21 cellular contexts compared by ENCODE assay signal in the genomic region with DNA sequence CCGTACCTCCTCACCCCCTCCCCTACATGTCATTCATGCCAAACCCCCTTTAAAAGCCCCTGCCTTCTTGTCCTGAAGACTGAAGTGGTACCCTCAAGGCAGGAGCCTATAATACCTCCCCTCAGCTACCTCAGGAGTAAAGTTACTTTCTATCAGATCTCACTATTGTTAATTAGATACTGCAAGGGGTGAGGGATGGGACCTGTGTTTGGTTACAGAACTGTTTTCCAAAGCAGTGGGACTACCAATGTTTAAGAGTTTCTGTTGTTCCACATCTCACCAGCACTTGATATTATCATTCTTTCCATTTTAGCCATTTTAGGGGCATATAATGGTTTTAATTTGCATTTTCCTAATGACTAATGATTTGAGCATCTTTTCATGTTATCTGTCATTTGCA.
DNase-seq lines count a peak whose midpoint lies in the region; ATAC-seq and TF ChIP-seq lines count a peak whose summit lies in the region.
"Had no signal": no experiment of that assay in that cellular context is flagged by ENCODE, and none has a peak within 500 bp of the region (broad histone marks: within the 10 kb centered on the region; RNA-seq: fewer than 3 reads in every experiment).

No MANE protein-coding gene starts in this region.

- CTCF ChIA-PET in RWPE1 (lab: Yijun Ruan, JAX) = no interaction called here
- CTCF ChIA-PET in WTC11 (lab: Charles Lee) = no interaction called here

- H3K27ac Mint-ChIP-seq in stimulated activated naive CD8-positive, alpha-beta T cell treated with anti-CD3 and anti-CD28 coated beads, Interleukin-15, amount 100 ng/mL, for 72 hours = no peak overlapping the region
- peak overlapping the region; percentile 86 for H3K27ac Mint-ChIP-seq in activated naive CD8-positive, alpha-beta T cell treated with anti-CD3 and anti-CD28 coated beads, Interleukin-2, amount 50 U/mL, for 24 hours
- H3K27ac Mint-ChIP-seq in WTC11 = no peak overlapping the region
- H3K27ac Mint-ChIP-seq: B cell; CD4-positive, alpha-beta T cell; CD8-positive, alpha-beta memory T cell; HFFc6 had no signal

- H3K27me3 Mint-ChIP-seq in stimulated activated naive CD8-positive, alpha-beta T cell treated with anti-CD3 and anti-CD28 coated beads, Interleukin-15, amount 100 ng/mL, for 72 hours = no peaks in the 10 kb centered on the region
- H3K27me3 Mint-ChIP-seq in activated naive CD8-positive, alpha-beta T cell treated with anti-CD3 and anti-CD28 coated beads, Interleukin-2, amount 50 U/mL, for 24 hours = no peaks in the 10 kb centered on the region
- no peaks in the 10 kb centered on the region for H3K27me3 Mint-ChIP-seq in WTC11 (ENCODE audit: low read depth)
- H3K27me3 Mint-ChIP-seq: B cell; CD4-positive, alpha-beta T cell; CD8-positive, alpha-beta memory T cell had no signal

- H3K4me3 Mint-ChIP-seq in stimulated activated naive CD8-positive, alpha-beta T cell treated with anti-CD3 and anti-CD28 coated beads, Interleukin-15, amount 100 ng/mL, for 72 hours = no peak overlapping the region
- H3K4me3 Mint-ChIP-seq in activated naive CD8-positive, alpha-beta T cell treated with anti-CD3 and anti-CD28 coated beads, Interleukin-2, amount 50 U/mL, for 24 hours = peak overlapping the region; percentile 13
- no peak overlapping the region for H3K4me3 Mint-ChIP-seq in WTC11
- H3K4me3 Mint-ChIP-seq: B cell; CD4-positive, alpha-beta T cell; CD8-positive, alpha-beta memory T cell; HFFc6 had no signal

- H3K27ac ChIP-seq in RWPE1 = no peak overlapping the region
- H3K27ac ChIP-seq: 22Rv1, BLaER1, C4-2B had no signal

- POLR2A ChIA-PET in RWPE1 (lab: Yijun Ruan, JAX; ENCODE audit: low non-redundant PET) = no interaction called here
- POLR2A ChIA-PET in WTC11 (lab: Charles Lee) = no interaction called here

- no peak for DNase-seq in activated CD4-positive, CD25-positive, alpha-beta regulatory T cell treated with anti-CD3 and anti-CD28 coated beads, Interleukin-2, amount 50 U/mL, for 72 hours
- no peak for DNase-seq in stimulated activated naive CD8-positive, alpha-beta T cell treated with anti-CD3 and anti-CD28 coated beads, Interleukin-15, Interleukin-2, amounts not matched to agents 100 U/mL and 50 U/mL, for 24 hours
- no peak for DNase-seq in stimulated activated naive CD8-positive, alpha-beta T cell treated with anti-CD3 and anti-CD28 coated beads, Interleukin-15, amount 100 ng/mL, for 72 hours
- DNase-seq in activated naive CD8-positive, alpha-beta T cell treated with anti-CD3 and anti-CD28 coated beads, Interleukin-2, amount 50 U/mL, for 24 hours = no peak
- DNase-seq in CD1c-positive myeloid dendritic cell (ENCODE audit: extremely low spot score) = no peak
- DNase-seq in RWPE1 (ENCODE audit: low spot score) = no peak
- DNase-seq in WTC11 (ENCODE audit: low spot score) = no peak
- DNase-seq: CD4-positive, alpha-beta T cell; CD8-positive, alpha-beta memory T cell; DMS 273 treated with DMSO at 0.1 percent for 48 hours; DMS79; EL; GDM1; GOT3; HFFc6 had no signal

- TF ChIP-seq CTCF in RWPE1 (conservative IDR thresholded peaks at IDR 0.05; ENCODE audit: low read depth) = no peak
- TF ChIP-seq CTCF in WTC11 (IDR thresholded peaks at IDR 0.05) = no peak

- H3K9me3 Mint-ChIP-seq in stimulated activated naive CD8-positive, alpha-beta T cell treated with anti-CD3 and anti-CD28 coated beads, Interleukin-15, amount 100 ng/mL, for 72 hours = peaks cover 12 to 19% of the 10 kb centered on the region in 2 donors
- peaks cover 25% of the 10 kb centered on the region for H3K9me3 Mint-ChIP-seq in activated naive CD8-positive, alpha-beta T cell treated with anti-CD3 and anti-CD28 coated beads, Interleukin-2, amount 50 U/mL, for 24 hours
- peaks cover 25% of the 10 kb centered on the region for H3K9me3 Mint-ChIP-seq in WTC11

- peaks cover 21% of the 10 kb centered on the region for H3K36me3 Mint-ChIP-seq in activated naive CD8-positive, alpha-beta T cell treated with anti-CD3 and anti-CD28 coated beads, Interleukin-2, amount 50 U/mL, for 24 hours (ENCODE audit: low read depth)
- H3K36me3 Mint-ChIP-seq in WTC11 = peaks cover 14% of the 10 kb centered on the region

- peaks cover 8% of the 10 kb centered on the region for H3K4me1 Mint-ChIP-seq in stimulated activated naive CD8-positive, alpha-beta T cell treated with anti-CD3 and anti-CD28 coated beads, Interleukin-15, amount 100 ng/mL, for 72 hours
- H3K4me1 Mint-ChIP-seq in activated naive CD8-positive, alpha-beta T cell treated with anti-CD3 and anti-CD28 coated beads, Interleukin-2, amount 50 U/mL, for 24 hours = peaks cover 34% of the 10 kb centered on the region
- peaks cover 17% of the 10 kb centered on the region for H3K4me1 Mint-ChIP-seq in WTC11
- H3K4me1 Mint-ChIP-seq: B cell; CD8-positive, alpha-beta memory T cell had no signal

- peak; percentile 35 to 77 for ATAC-seq in activated CD4-positive, CD25-positive, alpha-beta regulatory T cell treated with anti-CD3 and anti-CD28 coated beads, Interleukin-2, amount 50 U/mL, for 24 hours
- peak; percentile 82 for ATAC-seq in stimulated activated naive CD8-positive, alpha-beta T cell treated with anti-CD3 and anti-CD28 coated beads, Interleukin-15, Interleukin-2, amounts not matched to agents 100 U/mL and 50 U/mL, for 24 hours
- ATAC-seq in stimulated activated naive CD8-positive, alpha-beta T cell treated with anti-CD3 and anti-CD28 coated beads, Interleukin-15, amount 100 ng/mL, for 72 hours = no peak
- peak; percentile 91 for ATAC-seq in activated naive CD8-positive, alpha-beta T cell treated with anti-CD3 and anti-CD28 coated beads, Interleukin-2, amount 50 U/mL, for 24 hours
- no peak for ATAC-seq in WTC11
- ATAC-seq: GM12878 had no signal

TF ChIP-seq in WTC11, 78 proteins besides CTCF, POLR2A, EP300 and RAD21 (continues in another document):
- TF ChIP-seq GABPB1 (CRISPR knock-in tag; IDR thresholded peaks at IDR 0.05) (no peak), ERG (CRISPR knock-in tag; IDR thresholded peaks at IDR 0.05) (no peak), NFYB (CRISPR knock-in tag; conservative IDR thresholded peaks at IDR 0.05; ENCODE audit: low read depth) (no peak), JUN (CRISPR knock-in tag; IDR thresholded peaks at IDR 0.05) (no peak), AFF4 (CRISPR knock-in tag; IDR thresholded peaks at IDR 0.05; ENCODE audit: borderline replicate concordance) (no peak), ESRRA (CRISPR knock-in tag; IDR thresholded peaks at IDR 0.05; ENCODE audit: borderline replicate concordance) (no peak)
- TF ChIP-seq, protein P1, sequence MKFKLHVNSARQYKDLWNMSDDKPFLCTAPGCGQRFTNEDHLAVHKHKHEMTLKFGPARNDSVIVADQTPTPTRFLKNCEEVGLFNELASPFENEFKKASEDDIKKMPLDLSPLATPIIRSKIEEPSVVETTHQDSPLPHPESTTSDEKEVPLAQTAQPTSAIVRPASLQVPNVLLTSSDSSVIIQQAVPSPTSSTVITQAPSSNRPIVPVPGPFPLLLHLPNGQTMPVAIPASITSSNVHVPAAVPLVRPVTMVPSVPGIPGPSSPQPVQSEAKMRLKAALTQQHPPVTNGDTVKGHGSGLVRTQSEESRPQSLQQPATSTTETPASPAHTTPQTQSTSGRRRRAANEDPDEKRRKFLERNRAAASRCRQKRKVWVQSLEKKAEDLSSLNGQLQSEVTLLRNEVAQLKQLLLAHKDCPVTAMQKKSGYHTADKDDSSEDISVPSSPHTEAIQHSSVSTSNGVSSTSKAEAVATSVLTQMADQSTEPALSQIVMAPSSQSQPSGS (CRISPR knock-in tag; IDR thresholded peaks at IDR 0.05; ENCODE audit: borderline replicate concordance, low read depth) = no peak
- TF ChIP-seq, protein P2, sequence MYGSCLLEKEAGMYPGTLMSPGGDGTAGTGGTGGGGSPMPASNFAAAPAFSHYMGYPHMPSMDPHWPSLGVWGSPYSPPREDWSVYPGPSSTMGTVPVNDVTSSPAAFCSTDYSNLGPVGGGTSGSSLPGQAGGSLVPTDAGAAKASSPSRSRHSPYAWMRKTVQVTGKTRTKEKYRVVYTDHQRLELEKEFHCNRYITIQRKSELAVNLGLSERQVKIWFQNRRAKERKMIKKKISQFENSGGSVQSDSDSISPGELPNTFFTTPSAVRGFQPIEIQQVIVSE (CRISPR knock-in tag; IDR thresholded peaks at IDR 0.05; ENCODE audit: borderline replicate concordance) = no peak

Comparison
In these comparisons a context has a peak if more than half of its experiments do, and no peak if none do; other contexts are left out.
1. ATAC-seq: peak in activated CD4-positive, CD25-positive, alpha-beta regulatory T cell treated with anti-CD3 and anti-CD28 coated beads, Interleukin-2, amount 50 U/mL, for 24 hours (2 of 2), stimulated activated naive CD8-positive, alpha-beta T cell treated with anti-CD3 and anti-CD28 coated beads, Interleukin-15, Interleukin-2, amounts not matched to agents 100 U/mL and 50 U/mL, for 24 hours (single experiment) and activated naive CD8-positive, alpha-beta T cell treated with anti-CD3 and anti-CD28 coated beads, Interleukin-2, amount 50 U/mL, for 24 hours (single experiment); none in stimulated activated naive CD8-positive, alpha-beta T cell treated with anti-CD3 and anti-CD28 coated beads, Interleukin-15, amount 100 ng/mL, for 72 hours (single experiment) and WTC11 (single experiment).